ENCODE assay signal across 8 cellular contexts in genomic region chr11:70398834-70399680, GRCh38. TPM values are rescaled to one million over a fixed set of nuclear protein-coding genes. Genes with fewer than 3 reads are reported as not detected.
DNase-seq lines count a peak whose midpoint lies in the region; ATAC-seq and TF ChIP-seq lines count a peak whose summit lies in the region.

No MANE protein-coding gene starts in this region.

- peak overlapping the region; percentile 69 for H2BK5ac ChIP-seq in neuronal stem cell (ENCODE audit: low read length)

- TF ChIP-seq CTCF in OCI-LY3 (IDR thresholded peaks at IDR 0.05; ENCODE audit: low read depth, low read length): no peak
- TF ChIP-seq CTCF in epithelial cell of proximal tubule (conservative IDR thresholded peaks at IDR 0.05; ENCODE audit: low read depth, low read length): no peak

- H3K79me1 ChIP-seq in neuronal stem cell (ENCODE audit: low read depth, low read length): peaks cover 14% of the 10 kb centered on the region

- H3K79me2 ChIP-seq in OCI-LY3 (ENCODE audit: low read length): peaks cover 32% of the 10 kb centered on the region

- no peak overlapping the region for H3K23ac ChIP-seq in neuronal stem cell (ENCODE audit: low read depth, low read length, poor library complexity)

- peak overlapping the region; percentile 70 for H2AK5ac ChIP-seq in neuronal stem cell (ENCODE audit: low read depth, low read length)

- H3K9ac ChIP-seq in ES-I3 (ENCODE audit: low read depth, low read length) (peak overlapping the region; percentile 59), OCI-LY3 (ENCODE audit: low read length) (peak overlapping the region; percentile 77), neuronal stem cell (ENCODE audit: low read depth, low read length, poor library complexity) (peak overlapping the region; percentile 97)

- H3K4me3 ChIP-seq in OCI-LY3 (ENCODE audit: low read length): peak overlapping the region; percentile 87
- H3K4me3 ChIP-seq in epithelial cell of proximal tubule (ENCODE audit: low read depth, low read length): peak overlapping the region; percentile 60
- peak overlapping the region; percentile 97 to 99 for H3K4me3 ChIP-seq in neuronal stem cell (ENCODE audit: low read length in 2 of 2)

- H3K27me3 ChIP-seq in OCI-LY3 (ENCODE audit: low read depth, low read length) (peaks cover 9% of the 10 kb centered on the region; the same call in 1 of the 2 replicates), neuronal stem cell (ENCODE audit: control insufficient read depth in 3 of 3, insufficient read depth in 3 of 3, low read depth in 1 of 3, low read length in 3 of 3) (no peaks in the 10 kb centered on the region)

- no peak overlapping the region for H4K8ac ChIP-seq in neuronal stem cell (ENCODE audit: low read depth, low read length)

- H2BK120ac ChIP-seq in neuronal stem cell (ENCODE audit: low read depth, low read length): no peak overlapping the region

- H3K14ac ChIP-seq in neuronal stem cell (ENCODE audit: low read length): peak overlapping the region; percentile 99

- no peak overlapping the region for H2BK12ac ChIP-seq in neuronal stem cell (ENCODE audit: low read length)

- ATAC-seq in GM18870 (IDR thresholded peaks at IDR 0.05; ENCODE audit: unreplicated experiment): no peak
- no peak for ATAC-seq in GM21526 (IDR thresholded peaks at IDR 0.05; ENCODE audit: low FRiP score, unreplicated experiment)

- WGBS in neuronal stem cell (ENCODE audit: extremely low coverage in 2 of 2, insufficient read length in 2 of 2, insufficient replicate concordance in 1 of 2), 2 donors: no CpG with 5 or more reads among the region's 42 CpGs

- H3K4ac ChIP-seq in neuronal stem cell (ENCODE audit: low read length): no peak overlapping the region

- H3K36me3 ChIP-seq in ES-I3 (ENCODE audit: insufficient read depth, low read length): no peaks in the 10 kb centered on the region
- H3K36me3 ChIP-seq in OCI-LY3 (replicated peaks; ENCODE audit: low read depth, low read length): peaks cover 19% of the 10 kb centered on the region
- H3K36me3 ChIP-seq in neuronal stem cell (replicated peaks in 1 of 2; ENCODE audit: control insufficient read depth in 2 of 2, insufficient read depth in 2 of 2, low read length in 2 of 2): peaks cover 3 to 38% of the 10 kb centered on the region in 2 donors

- H2BK15ac ChIP-seq in neuronal stem cell (ENCODE audit: low read length): no peak overlapping the region

- DNase-seq in epithelial cell of proximal tubule (ENCODE audit: low read depth) (no peak), neuronal stem cell (ENCODE audit: low spot score) (no peak), SKM-1 treated with dmso at 0.1 percent for 144 hours (lab: John Stamatoyannopoulos, UW; ENCODE audit: unreplicated experiment) (no peak), kidney glomerular epithelial cell (lab: John Stamatoyannopoulos, UW) (no peak)

- H3K27ac ChIP-seq in OCI-LY3 (ENCODE audit: low read length): 0 out of 2 replicates have a peak overlapping the region, but pooled peaks have one; percentile 24
- no peak overlapping the region for H3K27ac ChIP-seq in neuronal stem cell (replicated peaks; ENCODE audit: low read length)

- H4K91ac ChIP-seq in neuronal stem cell (ENCODE audit: low read depth, low read length, poor library complexity): no peak overlapping the region

- H3K18ac ChIP-seq in neuronal stem cell (ENCODE audit: low read length): peak overlapping the region; percentile 96

- H3K4me2 ChIP-seq in OCI-LY3 (ENCODE audit: low read length): peak overlapping the region; percentile 92
- H3K4me2 ChIP-seq in neuronal stem cell (ENCODE audit: insufficient read depth, low read length, poor library complexity, severe bottlenecking): peak overlapping the region; percentile 78

- no peak overlapping the region for H2AFZ ChIP-seq in OCI-LY3 (ENCODE audit: low read depth, low read length)
- H2AFZ ChIP-seq in neuronal stem cell (ENCODE audit: low read length): peak overlapping the region; percentile 97

- H3K4me1 ChIP-seq in ES-I3 (ENCODE audit: insufficient read depth, low read length) (peaks cover 17% of the 10 kb centered on the region), OCI-LY3 (ENCODE audit: low read length) (peaks cover 13% of the 10 kb centered on the region), neuronal stem cell (ENCODE audit: control insufficient read depth in 2 of 2, insufficient read depth in 1 of 2, low read depth in 1 of 2, low read length in 2 of 2) (peaks cover 15 to 17% of the 10 kb centered on the region in 2 donors)

- peaks cover 34% of the 10 kb centered on the region for H4K20me1 ChIP-seq in OCI-LY3 (ENCODE audit: insufficient read depth, low read length)

- H3K9me3 ChIP-seq in ES-I3 (ENCODE audit: control insufficient read depth, insufficient read depth, low read length) (no peaks in the 10 kb centered on the region), OCI-LY3 (ENCODE audit: insufficient read depth, low read length) (no peaks in the 10 kb centered on the region), neuronal stem cell (replicated peaks in 1 of 2; ENCODE audit: control insufficient read depth in 2 of 2, insufficient read depth in 1 of 2, low read depth in 1 of 2, low read length in 2 of 2) (peaks cover 0 to under 1% of the 10 kb centered on the region in 2 donors)

RNA-seq across cellular contexts. Expression of gene CTTN, which starts 0.7 kb away (rescaled TPM):
- total RNA-seq in epithelial cell of proximal tubule: 192 and 254 TPM in 2 replicates
- polyA plus RNA-seq in neuronal stem cell (2013, experiment 1 of 2): 79.2 TPM
- 79.5 TPM for polyA plus RNA-seq in neuronal stem cell (2013, experiment 2 of 2)
